ENCODE assay signal across 25 cellular contexts in genomic region chr3:35723480-35724097, GRCh38.
"Had no signal": no experiment of that assay in that cellular context is flagged by ENCODE, and none has a peak within 500 bp of the region (broad histone marks: within the 10 kb centered on the region; RNA-seq: fewer than 3 reads in every experiment).

No MANE protein-coding gene starts in this region.

- H3K36me3 Mint-ChIP-seq: activated naive CD8-positive, alpha-beta T cell treated with anti-CD3 and anti-CD28 coated beads, Interleukin-2, amount 10 ng/mL, durations not matched to agents 7 days and 5 days had no signal

- H3K9me3 Mint-ChIP-seq: activated CD8-positive, alpha-beta T cell treated with anti-CD3 and anti-CD28 coated beads for 36 hours; activated naive CD8-positive, alpha-beta T cell treated with anti-CD3 and anti-CD28 coated beads, Interleukin-2, amount 10 ng/mL, durations not matched to agents 7 days and 5 days; activated T-cell treated with anti-CD3 and anti-CD28 coated beads, Interleukin-2, amount 50 U/mL, for 72 hours; activated T-helper 2 cell treated with anti-CD3 and anti-CD28 coated beads, Interferon-gamma antibody, Interleukin-2, Interleukin-4, amounts not matched to agents 10 μg/mL and 5 μg/mL and 100 μg/mL, durations not matched to agents 14 hours and 24 hours and 36 hours; T-helper 1 cell treated with Interleukin-12 subunit alpha and Interleukin-12 subunit beta and Interleukin-4 antibody, amounts not matched to agents 30 μg/mL and 1 μg/mL, for 36 hours had no signal

- H3K4me3 Mint-ChIP-seq: activated CD8-positive, alpha-beta T cell treated with anti-CD3 and anti-CD28 coated beads for 36 hours; activated naive CD8-positive, alpha-beta T cell treated with anti-CD3 and anti-CD28 coated beads, Interleukin-2, amount 10 ng/mL, durations not matched to agents 7 days and 5 days; activated T-cell treated with anti-CD3 and anti-CD28 coated beads, Interleukin-2, amount 50 U/mL, for 72 hours; T-helper 1 cell treated with Interleukin-12 subunit alpha and Interleukin-12 subunit beta and Interleukin-4 antibody, amounts not matched to agents 30 μg/mL and 1 μg/mL, for 36 hours had no signal

- H3K4me1 Mint-ChIP-seq: activated naive CD8-positive, alpha-beta T cell treated with anti-CD3 and anti-CD28 coated beads, Interleukin-2, amount 10 ng/mL, durations not matched to agents 7 days and 5 days had no signal

- H3K27me3 Mint-ChIP-seq: activated CD8-positive, alpha-beta T cell treated with anti-CD3 and anti-CD28 coated beads for 36 hours; activated naive CD8-positive, alpha-beta T cell treated with anti-CD3 and anti-CD28 coated beads, Interleukin-2, amount 10 ng/mL, durations not matched to agents 7 days and 5 days had no signal

- H3K4me3 ChIP-seq: adrenal gland, breast epithelium had no signal

- DNase-seq: activated CD4-positive, alpha-beta T cell treated with anti-CD3 and anti-CD28 coated beads for 4 hours; activated CD8-positive, alpha-beta memory T cell treated with anti-CD3 and anti-CD28 coated beads, Interleukin-2, amount 50 U/mL, for 4 hours; activated gamma-delta T cell treated with Interleukin-2 at 50 U/mL for 16 hours; activated naive CD4-positive, alpha-beta T cell treated with anti-CD3 and anti-CD28 coated beads, Interleukin-2, amount 50 U/mL, for 16 hours; activated naive CD8-positive, alpha-beta T cell treated with anti-CD3 and anti-CD28 coated beads, Interleukin-2, amount 10 ng/mL, durations not matched to agents 7 days and 5 days; adrenal gland; aorta; KBM-7; MV-4-11; NCI-H1105; NCI-H1436; NCI-H1694 treated with DMSO at 0.1 percent for 48 hours; NCI-H2029 treated with DMSO at 0.1 percent for 48 hours; NCI-H2227 treated with DMSO at 0.1 percent for 48 hours; NCI-H526 treated with DMSO at 0.1 percent for 48 hours; OCI-M1; RPMI8226 had no signal

- H3K27ac ChIP-seq: adrenal gland, breast epithelium had no signal

- H3K9me3 ChIP-seq: adrenal gland, breast epithelium had no signal

- H3K27ac Mint-ChIP-seq: activated CD8-positive, alpha-beta T cell treated with anti-CD3 and anti-CD28 coated beads for 36 hours; activated naive CD8-positive, alpha-beta T cell treated with anti-CD3 and anti-CD28 coated beads, Interleukin-2, amount 10 ng/mL, durations not matched to agents 7 days and 5 days; activated T-cell treated with anti-CD3 and anti-CD28 coated beads, Interleukin-2, amount 50 U/mL, for 72 hours; activated T-helper 2 cell treated with anti-CD3 and anti-CD28 coated beads, Interferon-gamma antibody, Interleukin-2, Interleukin-4, amounts not matched to agents 10 μg/mL and 5 μg/mL and 100 μg/mL, durations not matched to agents 14 hours and 24 hours and 36 hours; T-helper 1 cell treated with Interleukin-12 subunit alpha and Interleukin-12 subunit beta and Interleukin-4 antibody, amounts not matched to agents 30 μg/mL and 1 μg/mL, for 36 hours had no signal

- ATAC-seq: activated CD4-positive, CD25-positive, alpha-beta regulatory T cell treated with anti-CD3 and anti-CD28 coated beads, Interleukin-2, amount 50 U/mL, for 24 hours; activated CD8-positive, alpha-beta T cell treated with anti-CD3 and anti-CD28 coated beads for 36 hours; Panc1; Right ventricle myocardium inferior had no signal

- H3K4me1 ChIP-seq: adrenal gland, breast epithelium had no signal

- H3K36me3 ChIP-seq: adrenal gland, breast epithelium had no signal

- H3K27me3 ChIP-seq: adrenal gland, breast epithelium had no signal
